In genomic region chr1:240792915-240793525, GRCh38 we compare ENCODE assay signal across 24 cellular contexts.
DNase-seq lines count a peak whose midpoint lies in the region; ATAC-seq, FAIRE-seq and TF ChIP-seq lines count a peak whose summit lies in the region.
"Had no signal": no experiment of that assay in that cellular context is flagged by ENCODE, and none has a peak within 500 bp of the region (broad histone marks: within the 10 kb centered on the region; RNA-seq: fewer than 3 reads in every experiment).

No MANE protein-coding gene starts in this region.

- no peaks in the 10 kb centered on the region for H3K36me3 ChIP-seq in SK-N-SH (replicated peaks in 1 of 2; ENCODE audit: control insufficient read depth in 1 of 2, insufficient read depth in 2 of 2, low read length in 1 of 2)
- H3K36me3 ChIP-seq in K562 (ENCODE audit: control insufficient read depth, insufficient read depth, low read length), result no peaks in the 10 kb centered on the region
- no peaks in the 10 kb centered on the region for H3K36me3 ChIP-seq in aorta (ENCODE audit: control insufficient read depth in 1 of 2, insufficient read depth in 2 of 2, low read length in 1 of 2)
- H3K36me3 ChIP-seq: BLaER1 treated with 17β-estradiol and CSF1 and Interleukin-3, amounts not matched to agents 10 nM and 100 nM had no signal

- H3K4me1 Mint-ChIP-seq in mesothelial cell of epicardium (peaks cover 25% of the 10 kb centered on the region), T-cell (no peaks in the 10 kb centered on the region)
- no peaks in the 10 kb centered on the region for H3K4me1 Mint-ChIP-seq in activated naive CD4-positive, alpha-beta T cell treated with anti-CD3 and anti-CD28 coated beads, Interleukin-2, amount 10 ng/mL, durations not matched to agents 7 days and 5 days
- H3K4me1 Mint-ChIP-seq: B cell had no signal

- H3K27ac ChIP-seq in SK-N-SH (ENCODE audit: low read depth in 2 of 2, low read length in 1 of 2) (no peak overlapping the region), K562 (ENCODE audit: extremely low read depth, low read depth, low read length) (no peak overlapping the region), aorta (ENCODE audit: low read depth in 1 of 2, low read length in 2 of 2) (no peak overlapping the region)
- H3K27ac ChIP-seq: 22Rv1; A549; BLaER1 treated with 17β-estradiol and CSF1 and Interleukin-3, amounts not matched to agents 10 nM and 100 nM; C4-2B had no signal

- H3K9ac ChIP-seq in SK-N-SH, result no peak overlapping the region
- H3K9ac ChIP-seq in K562 (ENCODE audit: insufficient read depth in 1 of 2, low read depth in 2 of 2, low read length in 2 of 2), result no peak overlapping the region
- H3K9ac ChIP-seq: BLaER1 treated with 17β-estradiol and CSF1 and Interleukin-3, amounts not matched to agents 10 nM and 100 nM had no signal

- CTCF ChIA-PET in SK-N-SH (lab: Yijun Ruan, JAX) (interaction anchor here (1.4 kb wide), 1 partner anchor 61 kb away, joined by 3 read pairs; no protein-coding TSS in a partner anchor), K562 (lab: Yijun Ruan, JAX; ENCODE audit: low intra/inter-chr PET ratio) (no interaction called here), T-cell (lab: Charles Lee) (no interaction called here)
- CTCF ChIA-PET in activated naive CD4-positive, alpha-beta T cell treated with anti-CD3 and anti-CD28 coated beads, Interleukin-2, amount 10 ng/mL, durations not matched to agents 7 days and 5 days (lab: Charles Lee), result interaction anchor here (0.6 kb wide), 1 partner anchor 14 kb away, joined by 3 read pairs; no protein-coding TSS in a partner anchor

- H3K9me3 ChIP-seq in SK-N-SH (no peaks in the 10 kb centered on the region), K562 (replicated peaks; ENCODE audit: control insufficient read depth, insufficient read depth, low read depth, low read length) (peaks cover 1% of the 10 kb centered on the region; the same call in 1 of the 2 replicates), aorta (ENCODE audit: control insufficient read depth, low read length) (peaks cover 1% of the 10 kb centered on the region)
- H3K9me3 ChIP-seq: A549; BLaER1 treated with 17β-estradiol and CSF1 and Interleukin-3, amounts not matched to agents 10 nM and 100 nM; Caco-2 had no signal

- H3K27ac Mint-ChIP-seq in mesothelial cell of epicardium (peak overlapping the region; percentile 3), T-cell (no peak overlapping the region)
- no peak overlapping the region for H3K27ac Mint-ChIP-seq in activated naive CD4-positive, alpha-beta T cell treated with anti-CD3 and anti-CD28 coated beads, Interleukin-2, amount 10 ng/mL, durations not matched to agents 7 days and 5 days
- H3K27ac Mint-ChIP-seq: B cell; CD4-positive, alpha-beta T cell; CD8-positive, alpha-beta T cell had no signal

- H3F3A ChIP-seq in SK-N-SH (replicated peaks; ENCODE audit: insufficient read depth), result no peaks in the 10 kb centered on the region

- H3K27me3 ChIP-seq in SK-N-SH (ENCODE audit: insufficient read depth) (no peaks in the 10 kb centered on the region), K562 (ENCODE audit: control insufficient read depth in 2 of 2, insufficient read depth in 2 of 2, low read length in 2 of 2) (no peaks in the 10 kb centered on the region), aorta (ENCODE audit: control insufficient read depth in 1 of 2, insufficient read depth in 2 of 2, low read length in 1 of 2) (no peaks in the 10 kb centered on the region)
- H3K27me3 ChIP-seq: BLaER1 treated with 17β-estradiol and CSF1 and Interleukin-3, amounts not matched to agents 10 nM and 100 nM had no signal

- H3K4me3 ChIP-seq in SK-N-SH (ENCODE audit: low read depth in 2 of 2, low read length in 1 of 2) (no peak overlapping the region), K562 (no peak overlapping the region), aorta (ENCODE audit: low read length in 2 of 2) (no peak overlapping the region)
- H3K4me3 ChIP-seq: A549; BLaER1 treated with 17β-estradiol and CSF1 and Interleukin-3, amounts not matched to agents 10 nM and 100 nM; GM12878 had no signal

- H3K79me2 ChIP-seq in SK-N-SH (ENCODE audit: insufficient read depth) (no peaks in the 10 kb centered on the region), K562 (ENCODE audit: control insufficient read depth, insufficient read depth, low read length) (no peaks in the 10 kb centered on the region)

- 82% methylated on average over 5 of the region's 5 CpGs for WGBS in SK-N-SH (ENCODE audit: low lambda C conversion rate)
- WGBS in K562 (ENCODE audit: insufficient coverage, low coverage, missing lambda C conversion rate), result under 1% methylated on average over 5 of the region's 5 CpGs
- WGBS in aorta, 2 donors, result 45 to 56% methylated on average over 5 of the region's 5 CpGs

- H3K9me2 ChIP-seq in SK-N-SH, result no peaks in the 10 kb centered on the region

- no peak for ATAC-seq in SK-N-SH treated with all-trans-retinoic acid at 6 μM for 48 hours
- no peak for ATAC-seq in K562
- ATAC-seq in T-cell (replicated peaks in 1 of 4), result no peak
- no peak for ATAC-seq in aorta (ENCODE audit: low FRiP score)
- ATAC-seq: A549; CD8-positive, alpha-beta T cell had no signal

- TF ChIP-seq POLR2A in K562 (conservative IDR thresholded peaks at IDR 0.05), result no peak

- DNase-seq in SK-N-SH, result no peak
- DNase-seq in K562 (ENCODE audit: extremely low read depth in 1 of 4, low spot score in 3 of 4), result no peak
- no peak for DNase-seq in mesothelial cell of epicardium (ENCODE audit: low spot score in 2 of 2, unreplicated experiment in 2 of 2)
- no peak for DNase-seq in T-cell
- no peak for DNase-seq in aorta
- no peak for DNase-seq in activated naive CD4-positive, alpha-beta T cell treated with anti-CD3 and anti-CD28 coated beads, Interleukin-2, amount 10 ng/mL, durations not matched to agents 7 days and 5 days
- DNase-seq: AML-193; Caco-2; Calu3; CD4-positive, alpha-beta T cell; CD8-positive, alpha-beta T cell; DMS79 treated with DMSO at 0.1 percent for 48 hours; GF-D8 had no signal

- TF ChIP-seq CTCF in SK-N-SH (IDR thresholded peaks at IDR 0.05), result no peak
- no peak for TF ChIP-seq CTCF in K562 (IDR thresholded peaks at IDR 0.05 in 2 of 3, conservative IDR thresholded peaks at IDR 0.05 in 1 of 3; ENCODE audit: insufficient read depth in 2 of 3, low read depth in 1 of 3, low read length in 3 of 3)
- no peak for TF ChIP-seq CTCF in mesothelial cell of epicardium (IDR thresholded peaks at IDR 0.05; ENCODE audit: unreplicated experiment)

- H3K27me3 Mint-ChIP-seq in mesothelial cell of epicardium (ENCODE audit: low read depth) (peaks cover 20% of the 10 kb centered on the region), T-cell (no peaks in the 10 kb centered on the region)
- H3K27me3 Mint-ChIP-seq in activated naive CD4-positive, alpha-beta T cell treated with anti-CD3 and anti-CD28 coated beads, Interleukin-2, amount 10 ng/mL, durations not matched to agents 7 days and 5 days, result peaks cover 4% of the 10 kb centered on the region
- H3K27me3 Mint-ChIP-seq: B cell; CD4-positive, alpha-beta T cell had no signal

- H3K9me3 Mint-ChIP-seq in mesothelial cell of epicardium, result peaks cover 8% of the 10 kb centered on the region
- H3K9me3 Mint-ChIP-seq in T-cell, result peaks cover 4 to 6% (median 5%) of the 10 kb centered on the region in 3 donors
- H3K9me3 Mint-ChIP-seq in activated naive CD4-positive, alpha-beta T cell treated with anti-CD3 and anti-CD28 coated beads, Interleukin-2, amount 10 ng/mL, durations not matched to agents 7 days and 5 days, result no peaks in the 10 kb centered on the region
- H3K9me3 Mint-ChIP-seq: CD8-positive, alpha-beta T cell had no signal

- H3K4me1 ChIP-seq in SK-N-SH (ENCODE audit: control insufficient read depth in 1 of 2, insufficient read depth in 2 of 2, low read depth in 1 of 2, low read length in 1 of 2), result no peaks in the 10 kb centered on the region; a peak in 1 of 4 replicates
- H3K4me1 ChIP-seq in K562 (replicated peaks in 1 of 2; ENCODE audit: control insufficient read depth in 2 of 2, insufficient read depth in 2 of 2, low read length in 2 of 2), result no peaks in the 10 kb centered on the region
- H3K4me1 ChIP-seq in aorta (ENCODE audit: control insufficient read depth in 1 of 2, insufficient read depth in 2 of 2, low read length in 2 of 2), result no peaks in the 10 kb centered on the region
- H3K4me1 ChIP-seq: BLaER1 treated with 17β-estradiol and CSF1 and Interleukin-3, amounts not matched to agents 10 nM and 100 nM had no signal

- H3K4me3 Mint-ChIP-seq in mesothelial cell of epicardium (no peak overlapping the region), T-cell (no peak overlapping the region)
- no peak overlapping the region for H3K4me3 Mint-ChIP-seq in activated naive CD4-positive, alpha-beta T cell treated with anti-CD3 and anti-CD28 coated beads, Interleukin-2, amount 10 ng/mL, durations not matched to agents 7 days and 5 days
- H3K4me3 Mint-ChIP-seq: B cell; CD4-positive, alpha-beta T cell; CD8-positive, alpha-beta T cell had no signal

- H2AFZ ChIP-seq in SK-N-SH (ENCODE audit: low read depth) (no peak overlapping the region), K562 (ENCODE audit: low read depth, low read length) (no peak overlapping the region)

- peak; percentile 40 for FAIRE-seq in K562 (lab: Jason Lieb, UNC)
- FAIRE-seq: A549, D721Med, G401.6, GM12878, GM12892, GM18507 had no signal

- in situ Hi-C loops in K562 (cut with MboI), result no loop called here

- BruUV-seq in K562 (replicated peaks; lab: Mats Ljungman, UMichigan), result no TSS peak

- TF ChIP-seq RAD21 in SK-N-SH (IDR thresholded peaks at IDR 0.05; ENCODE audit: low read length) (no peak), K562 (CRISPR knock-in tag; conservative IDR thresholded peaks at IDR 0.05 in 1 of 2, IDR thresholded peaks at IDR 0.05 in 1 of 2) (no peak)

- POLR2A ChIA-PET in SK-N-SH (lab: Yijun Ruan, JAX) (no interaction called here), K562 (lab: Yijun Ruan, JAX) (no interaction called here), T-cell (lab: Charles Lee) (interaction anchor here in 1 of 2 donors (0.6 kb wide), 1 partner anchor 122 kb away, joined by 3 read pairs; no protein-coding TSS in a partner anchor)

- no peak overlapping the region for H3K4me2 ChIP-seq in SK-N-SH
- H3K4me2 ChIP-seq in K562 (ENCODE audit: insufficient read depth, low read length), result no peak overlapping the region
- H3K4me2 ChIP-seq: A549; BLaER1 treated with 17β-estradiol and CSF1 and Interleukin-3, amounts not matched to agents 10 nM and 100 nM had no signal

- TF ChIP-seq EP300 in SK-N-SH (IDR thresholded peaks at IDR 0.05; ENCODE audit: borderline replicate concordance in 1 of 2, low read depth in 1 of 2, low read length in 1 of 2) (no peak), K562 (IDR thresholded peaks at IDR 0.05; ENCODE audit: low read length) (no peak)

- H3K9me1 ChIP-seq in K562 (ENCODE audit: control insufficient read depth, insufficient read depth, low read length), result no peaks in the 10 kb centered on the region

- intact Hi-C loops in K562 (cut with micrococcal nuclease) (no loop called here), aorta (cut with DNase I) (no loop called here)

- no peaks in the 10 kb centered on the region for H3K36me3 Mint-ChIP-seq in mesothelial cell of epicardium
- H3K36me3 Mint-ChIP-seq in T-cell, result no peaks in the 10 kb centered on the region
- H3K36me3 Mint-ChIP-seq in activated naive CD4-positive, alpha-beta T cell treated with anti-CD3 and anti-CD28 coated beads, Interleukin-2, amount 10 ng/mL, durations not matched to agents 7 days and 5 days, result no peaks in the 10 kb centered on the region
- H3K36me3 Mint-ChIP-seq: CD8-positive, alpha-beta T cell had no signal

- H4K20me1 ChIP-seq in SK-N-SH (ENCODE audit: insufficient read depth), result no peaks in the 10 kb centered on the region
- H4K20me1 ChIP-seq in K562 (replicated peaks; ENCODE audit: control insufficient read depth, insufficient read depth, low read length), result no peaks in the 10 kb centered on the region
- H4K20me1 ChIP-seq: BLaER1 treated with 17β-estradiol and CSF1 and Interleukin-3, amounts not matched to agents 10 nM and 100 nM had no signal

Comparison
In these comparisons a context has a peak if more than half of its experiments do, and no peak if none do; other contexts are left out.
1. CTCF ChIA-PET loops: an anchor here in SK-N-SH (1.4 kb wide) and activated naive CD4-positive, alpha-beta T cell treated with anti-CD3 and anti-CD28 coated beads, Interleukin-2, amount 10 ng/mL, durations not matched to agents 7 days and 5 days (0.6 kb wide); none called in K562 and T-cell.